21 cellular contexts compared by ENCODE assay signal in the genomic region with DNA sequence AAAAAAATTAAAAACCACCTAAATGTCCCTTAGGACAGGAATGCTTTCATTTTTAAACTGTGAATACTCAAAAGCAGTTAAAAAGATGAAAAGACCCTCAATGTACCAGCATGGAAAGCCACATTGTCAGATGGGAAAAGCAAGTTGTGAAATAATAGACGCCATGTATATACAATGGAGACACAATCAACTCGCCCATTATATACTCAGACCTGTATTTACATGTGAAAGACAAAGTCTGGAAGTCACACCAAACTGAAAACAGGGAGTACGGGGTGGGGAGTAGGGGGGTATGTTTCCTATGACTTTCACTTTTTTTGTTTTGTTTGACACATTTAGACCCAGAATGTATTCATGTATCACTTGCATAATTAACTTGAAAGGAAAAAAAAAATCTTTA.
DNase-seq lines count a peak whose midpoint lies in the region; FAIRE-seq and TF ChIP-seq lines count a peak whose summit lies in the region.
"Had no signal": no experiment of that assay in that cellular context is flagged by ENCODE, and none has a peak within 500 bp of the region (broad histone marks: within the 10 kb centered on the region; RNA-seq: fewer than 3 reads in every experiment).

No MANE protein-coding gene starts in this region.

- H2AFZ ChIP-seq in H9 (ENCODE audit: low read length) (no peak overlapping the region), H1 (ENCODE audit: low read length) (no peak overlapping the region)

- POLR2A ChIA-PET in H1 (lab: Charles Lee; ENCODE audit: partially characterized antibody) = interaction anchor here (1.0 kb wide), 1 partner anchor 34 kb away, joined by 3 read pairs; no protein-coding TSS in a partner anchor

- H3K4me1 ChIP-seq in H9 (ENCODE audit: insufficient read depth, low read length) (peaks cover 12% of the 10 kb centered on the region; the same call in 1 of the 2 replicates), H1 (replicated peaks in 1 of 4; ENCODE audit: control insufficient read depth in 3 of 4, insufficient read depth in 4 of 4, low read length in 3 of 4) (peaks cover 0 to 38% (median 15%) of the 10 kb centered on the region in 4 experiments; a peak in 6 of 7 replicates)
- H3K4me1 ChIP-seq: BE2C, Caco-2 had no signal

- H3K4me3 Mint-ChIP-seq in H9 = peak overlapping the region in 1 of 2 experiments; percentile 50; a peak in 2 of 5 replicates
- H3K4me3 Mint-ChIP-seq: CD4-positive, CD25-positive, alpha-beta regulatory T cell; HFFc6 had no signal

- no peak for TF ChIP-seq RAD21 in H1 (IDR thresholded peaks at IDR 0.05 in 1 of 2, conservative IDR thresholded peaks at IDR 0.05 in 1 of 2; ENCODE audit: low read depth in 2 of 2, low read length in 2 of 2)

- H2BK15ac ChIP-seq in H9 (ENCODE audit: low read depth, low read length) (no peak overlapping the region), H1 (ENCODE audit: low read length) (no peak overlapping the region)

- H2BK5ac ChIP-seq in H9 (ENCODE audit: insufficient read length, low read length) (no peak overlapping the region), H1 (ENCODE audit: low read depth, low read length) (peak overlapping the region; percentile 73; the same call in 1 of the 2 replicates)

- H2BK20ac ChIP-seq in H9 (ENCODE audit: low read depth, low read length, poor library complexity, severe bottlenecking) (no peak overlapping the region), H1 (ENCODE audit: low read length) (0 out of 2 replicates have a peak overlapping the region, but pooled peaks have one; percentile 91)

- no CpG with 5 or more reads among the region's 3 CpGs for WGBS in H9 (ENCODE audit: extremely low coverage, insufficient read length, low lambda C conversion rate)
- WGBS in H1 (ENCODE audit: extremely low coverage in 1 of 2, insufficient coverage in 1 of 2, insufficient read length in 1 of 2, insufficient replicate concordance in 2 of 2, low coverage in 1 of 2, low lambda C conversion rate in 2 of 2, missing lambda C conversion rate in 1 of 2), 2 experiments = 43% methylated on average over 3 of the region's 3 CpGs; no CpG with 5 or more reads in 1 of the 2 experiments

- no peak overlapping the region for H2BK120ac ChIP-seq in H9 (ENCODE audit: low read depth, low read length, poor library complexity, severe bottlenecking)
- peak overlapping the region; percentile 31 for H2BK120ac ChIP-seq in H1 (replicated peaks; ENCODE audit: low read depth, low read length)

- H3K14ac ChIP-seq in H9 (ENCODE audit: insufficient read depth, low read length) = no peak overlapping the region
- no peak overlapping the region for H3K14ac ChIP-seq in H1 (ENCODE audit: insufficient read length)

- no peak overlapping the region for H3K23ac ChIP-seq in H9 (ENCODE audit: insufficient read length, low read depth, low read length)
- no peak overlapping the region for H3K23ac ChIP-seq in H1 (ENCODE audit: insufficient read length)

- H3K36me3 ChIP-seq in H1 (ENCODE audit: control insufficient read depth in 2 of 4, insufficient read depth in 4 of 4, low read length in 3 of 4) = no peaks in the 10 kb centered on the region
- H3K36me3 ChIP-seq: BE2C had no signal

- H3K4me3 ChIP-seq in H1 (ENCODE audit: extremely low read depth in 1 of 4, insufficient read depth in 2 of 4, low read depth in 3 of 4, low read length in 4 of 4) = peak overlapping the region in 1 of 4 experiments; percentile 15; a peak in 1 of 8 replicates
- H3K4me3 ChIP-seq: K562 had no signal

- H4K8ac ChIP-seq in H9 (replicated peaks; ENCODE audit: insufficient read length, low read depth, low read length) (no peak overlapping the region), H1 (ENCODE audit: extremely low read depth, insufficient read depth, low read length) (no peak overlapping the region)

- no peak for DNase-seq in H9
- DNase-seq in NCI-H146 (lab: John Stamatoyannopoulos, UW) = peak; percentile 51
- no peak for DNase-seq in H1 (ENCODE audit: low read depth in 1 of 2, low spot score in 2 of 2)
- DNase-seq in NK-92 (lab: John Stamatoyannopoulos, UW; ENCODE audit: unreplicated experiment) = no peak
- no peak for DNase-seq in stimulated activated CD4-positive, alpha-beta T cell treated with anti-CD3 and anti-CD28 coated beads, Interleukin-15, amount 100 ng/mL, for 24 hours
- DNase-seq in GM13977 (ENCODE audit: low spot score) = no peak
- no peak for DNase-seq in mucosa of gallbladder (ENCODE audit: low spot score)
- DNase-seq: ACHN; BE2C; C1 segment of cervical spinal cord; Caco-2; CD4-positive, CD25-positive, alpha-beta regulatory T cell; DMS153; DMS79; GDM1; HFFc6; IMR-90 had no signal

- H2AK5ac ChIP-seq in H9 (ENCODE audit: insufficient read length, low read length) (no peak overlapping the region), H1 (ENCODE audit: low read depth, low read length) (no peak overlapping the region)

- H3K4me1 Mint-ChIP-seq in H9 = peaks cover 62 to 71% of the 10 kb centered on the region in 2 experiments

- no peaks in the 10 kb centered on the region for H3K79me1 ChIP-seq in H9 (ENCODE audit: insufficient read depth, low read depth, low read length, poor library complexity, severe bottlenecking)
- H3K79me1 ChIP-seq in H1 (ENCODE audit: low read depth, low read length) = no peaks in the 10 kb centered on the region

- no peaks in the 10 kb centered on the region; a peak in 1 of 7 replicates for H3K36me3 Mint-ChIP-seq in H9 (ENCODE audit: insufficient read depth in 1 of 3, low read depth in 3 of 3)

- H2BK12ac ChIP-seq in H9 (ENCODE audit: insufficient read length, low read depth, low read length) = no peak overlapping the region
- H2BK12ac ChIP-seq in H1 (ENCODE audit: low read depth, low read length) = 0 out of 2 replicates have a peak overlapping the region, but pooled peaks have one; percentile 86

- H4K91ac ChIP-seq in H9 (ENCODE audit: insufficient read length, low read depth, low read length) (no peak overlapping the region), H1 (replicated peaks; ENCODE audit: insufficient read length, low read length) (no peak overlapping the region)

- no peak for FAIRE-seq in H1 (lab: Jason Lieb, UNC)
- FAIRE-seq: A204.1, GM12892, K562 had no signal

- H3T11ph ChIP-seq in H9 (ENCODE audit: low read length) = no peak overlapping the region

- in situ Hi-C loops in GM13977 (cut with MboI; ENCODE audit: low pct_unique_long_range_greater_than_20kb, low sequenced_read_pairs, unreplicated experiment) = no loop called here

- H4K20me1 ChIP-seq in H9 (ENCODE audit: control insufficient read depth, insufficient read depth, insufficient read length) (no peaks in the 10 kb centered on the region), H1 (replicated peaks in 1 of 2; ENCODE audit: control insufficient read depth in 1 of 2, insufficient read depth in 2 of 2, low read length in 2 of 2) (no peaks in the 10 kb centered on the region)

- H3K27me3 Mint-ChIP-seq in H9 (ENCODE audit: low read depth) = peaks cover 47% of the 10 kb centered on the region

- H3K18ac ChIP-seq in H9 (ENCODE audit: insufficient read length, low read depth, low read length) (no peak overlapping the region), H1 (ENCODE audit: extremely low read depth, low read length) (peak overlapping the region; percentile 92; the same call in 1 of the 2 replicates)

- H3K56ac ChIP-seq in H9 (ENCODE audit: insufficient read length, low read depth, low read length) = no peak overlapping the region
- H3K56ac ChIP-seq in H1 (replicated peaks; ENCODE audit: insufficient read length, low read depth, low read length) = no peak overlapping the region

- H4K5ac ChIP-seq in H9 (ENCODE audit: insufficient read length, low read depth, low read length) (no peak overlapping the region), H1 (ENCODE audit: insufficient read length, low read depth, low read length) (no peak overlapping the region)

- no peaks in the 10 kb centered on the region; a peak in 2 of 5 replicates for H3K9me3 Mint-ChIP-seq in H9
- H3K9me3 Mint-ChIP-seq: HFFc6 had no signal

- H3K79me2 ChIP-seq in H9 (ENCODE audit: insufficient read depth, low read length) (no peaks in the 10 kb centered on the region), H1 (ENCODE audit: control insufficient read depth in 1 of 2, insufficient read depth in 2 of 2, low read length in 2 of 2) (no peaks in the 10 kb centered on the region)

- CTCF ChIA-PET in H1 (lab: Charles Lee; ENCODE audit: partially characterized antibody) = interaction anchor here (0.5 to 9.8 kb wide), 10 partner anchors 10 to 177 kb away, joined by 3 to 93 read pairs (median 5); no protein-coding TSS in a partner anchor

- no peak overlapping the region for H3K9ac ChIP-seq in H9 (ENCODE audit: extremely low read depth, insufficient read length, low read length)
- no peak overlapping the region for H3K9ac ChIP-seq in H1 (replicated peaks in 1 of 4; ENCODE audit: extremely low read depth in 1 of 4, low read depth in 3 of 4, low read length in 3 of 4)

- no peak for TF ChIP-seq POLR2A in H1 (IDR thresholded peaks at IDR 0.05; ENCODE audit: control extremely low read depth in 1 of 2, low read depth in 2 of 2, low read length in 2 of 2)

- H3K27ac Mint-ChIP-seq in H9 = peak overlapping the region in 2 of 3 experiments; percentile 24 to 90; a peak in 3 of 7 replicates
- H3K27ac Mint-ChIP-seq: HFFc6 had no signal

- no peak for TF ChIP-seq EP300 in H1 (IDR thresholded peaks at IDR 0.05; ENCODE audit: borderline replicate concordance in 1 of 2, low read depth in 2 of 2, low read length in 2 of 2)

- no peaks in the 10 kb centered on the region for H3K9me3 ChIP-seq in H9 (ENCODE audit: control insufficient read depth, low read depth, low read length)
- H3K9me3 ChIP-seq in H1 (ENCODE audit: insufficient read depth in 2 of 2, low read depth in 1 of 2, low read length in 1 of 2) = no peaks in the 10 kb centered on the region
- H3K9me3 ChIP-seq: BE2C, Caco-2 had no signal

- H3K27ac ChIP-seq in H9 (ENCODE audit: insufficient read length, low read depth, low read length) (no peak overlapping the region), H1 (ENCODE audit: low read depth, low read length) (no peak overlapping the region)
- H3K27ac ChIP-seq: HL-60 had no signal

- H3K23me2 ChIP-seq in H9 (ENCODE audit: insufficient read length, low read depth, low read length, poor library complexity, severe bottlenecking) = no peaks in the 10 kb centered on the region
- peaks cover 4% of the 10 kb centered on the region for H3K23me2 ChIP-seq in H1 (ENCODE audit: low read depth, low read length)

- H3K4ac ChIP-seq in H9 (ENCODE audit: low read depth, low read length) = no peak overlapping the region
- H3K4ac ChIP-seq in H1 (replicated peaks; ENCODE audit: insufficient read length, low read depth, low read length) = no peak overlapping the region

- peaks cover 6% of the 10 kb centered on the region; the same call in 1 of the 2 replicates for H3K27me3 ChIP-seq in H9 (ENCODE audit: insufficient read depth, low read length)
- peaks cover 0 to 30% (median 24%) of the 10 kb centered on the region in 4 experiments; a peak in 6 of 7 replicates for H3K27me3 ChIP-seq in H1 (replicated peaks in 1 of 4; ENCODE audit: control insufficient read depth in 3 of 4, extremely low read depth in 1 of 4, insufficient read depth in 3 of 4, low read length in 3 of 4)
- H3K27me3 ChIP-seq: BE2C had no signal

- H3K4me2 ChIP-seq in H9 (ENCODE audit: insufficient read depth, insufficient read length, low read length) = no peak overlapping the region
- 0 out of 4 replicates have a peak overlapping the region, but pooled peaks of 1 of the 2 experiments have one; percentile 3 for H3K4me2 ChIP-seq in H1 (ENCODE audit: insufficient read depth in 1 of 2, low read depth in 2 of 2, low read length in 2 of 2)

- no peak for TF ChIP-seq CTCF in H9 (conservative IDR thresholded peaks at IDR 0.05)
- no peak for TF ChIP-seq CTCF in H1 (IDR thresholded peaks at IDR 0.05; ENCODE audit: control extremely low read depth in 1 of 3, insufficient read depth in 1 of 3, low read depth in 1 of 3, low read length in 3 of 3)
- no peak for TF ChIP-seq CTCF in GM13977 (IDR thresholded peaks at IDR 0.05; ENCODE audit: extremely low read depth, insufficient read depth, missing control alignments)
